Comparison of ENCODE assay signal across 8 cellular contexts in genomic region chr19:16627194-16627927, GRCh38. TPM values are rescaled to one million over a fixed set of nuclear protein-coding genes. Genes with fewer than 3 reads are reported as not detected.
DNase-seq lines count a peak whose midpoint lies in the region; ATAC-seq, FAIRE-seq and TF ChIP-seq lines count a peak whose summit lies in the region.

No MANE protein-coding gene starts in this region.

- no peak for FAIRE-seq in RCC 7860 (lab: Jason Lieb, UNC)

- H3K9me2 ChIP-seq in hepatocyte (replicated peaks; ENCODE audit: insufficient read depth), result no peaks in the 10 kb centered on the region

- H3K4me2 ChIP-seq in hepatocyte, result peak overlapping the region; percentile 89
- peak overlapping the region; percentile 96 for H3K4me2 ChIP-seq in smooth muscle cell

- H3K36me3 ChIP-seq in hepatocyte (replicated peaks; ENCODE audit: insufficient read depth, low read depth) (no peaks in the 10 kb centered on the region), smooth muscle cell (ENCODE audit: low read depth) (peaks cover 5% of the 10 kb centered on the region)

- TF ChIP-seq CTCF in hepatocyte (IDR thresholded peaks at IDR 0.05; ENCODE audit: poor library complexity) (no peak), smooth muscle cell (IDR thresholded peaks at IDR 0.05; ENCODE audit: borderline replicate concordance, insufficient read depth, poor library complexity, severe bottlenecking) (no peak)

- H3K4me3 Mint-ChIP-seq in activated naive CD4-positive, alpha-beta T cell treated with anti-CD3 and anti-CD28 coated beads, Interleukin-2, amount 50 U/mL, for 24 hours, result peak overlapping the region; percentile 90

- WGBS in hepatocyte (ENCODE audit: low lambda C conversion rate, missing lambda C conversion rate), result 2% methylated on average over 43 of the region's 52 CpGs
- 2% methylated on average over 52 of the region's 52 CpGs for WGBS in smooth muscle cell (ENCODE audit: low lambda C conversion rate)

- peaks cover 58% of the 10 kb centered on the region for H3K79me2 ChIP-seq in hepatocyte
- peaks cover 56% of the 10 kb centered on the region for H3K79me2 ChIP-seq in smooth muscle cell (ENCODE audit: low read depth)

- peaks cover 3% of the 10 kb centered on the region for H3F3A ChIP-seq in smooth muscle cell (ENCODE audit: low read depth)

- H3K27me3 ChIP-seq in hepatocyte (no peaks in the 10 kb centered on the region), smooth muscle cell (ENCODE audit: low read depth) (no peaks in the 10 kb centered on the region)

- H3K4me1 Mint-ChIP-seq in activated naive CD4-positive, alpha-beta T cell treated with anti-CD3 and anti-CD28 coated beads, Interleukin-2, amount 50 U/mL, for 24 hours, result peaks cover 38% of the 10 kb centered on the region

- no peaks in the 10 kb centered on the region for H3K9me3 Mint-ChIP-seq in activated naive CD4-positive, alpha-beta T cell treated with anti-CD3 and anti-CD28 coated beads, Interleukin-2, amount 50 U/mL, for 24 hours

- H3K9me3 ChIP-seq in hepatocyte (ENCODE audit: low read depth) (no peaks in the 10 kb centered on the region), smooth muscle cell (replicated peaks; ENCODE audit: low read depth) (no peaks in the 10 kb centered on the region)

- H4K20me1 ChIP-seq in hepatocyte (ENCODE audit: insufficient read depth, poor library complexity, severe bottlenecking) (peaks cover 56% of the 10 kb centered on the region), smooth muscle cell (ENCODE audit: low read depth) (peaks cover 54% of the 10 kb centered on the region)

- H3K27ac Mint-ChIP-seq in activated naive CD4-positive, alpha-beta T cell treated with anti-CD3 and anti-CD28 coated beads, Interleukin-2, amount 50 U/mL, for 24 hours, result peak overlapping the region; percentile 84

- H3K9ac ChIP-seq in smooth muscle cell (ENCODE audit: low read depth), result peak overlapping the region; percentile 99

- H3K27me3 Mint-ChIP-seq in activated naive CD4-positive, alpha-beta T cell treated with anti-CD3 and anti-CD28 coated beads, Interleukin-2, amount 50 U/mL, for 24 hours, result no peaks in the 10 kb centered on the region

- H3K4me3 ChIP-seq in hepatocyte (peak overlapping the region; percentile 96), smooth muscle cell (peak overlapping the region; percentile 98)

- H3K4me1 ChIP-seq in hepatocyte (ENCODE audit: insufficient read depth) (peaks cover 18% of the 10 kb centered on the region), smooth muscle cell (ENCODE audit: low read depth) (peaks cover 8% of the 10 kb centered on the region)

- H3K27ac ChIP-seq in hepatocyte, result peak overlapping the region; percentile 84
- peak overlapping the region; percentile 80 for H3K27ac ChIP-seq in smooth muscle cell (ENCODE audit: low read depth)

- peak overlapping the region; percentile 7 for H2AFZ ChIP-seq in hepatocyte
- no peak overlapping the region for H2AFZ ChIP-seq in smooth muscle cell (ENCODE audit: low read depth)

- DNase-seq in KG1 (lab: John Stamatoyannopoulos, UW) (peak; percentile 16), hepatocyte (ENCODE audit: low spot score) (peak; percentile 28), smooth muscle cell (lab: John Stamatoyannopoulos, UW; ENCODE audit: unreplicated experiment) (no peak), RCC 7860 (ENCODE audit: low spot score) (no peak), kidney tubule cell (ENCODE audit: low spot score) (no peak)

- ATAC-seq in GM18498 (IDR thresholded peaks at IDR 0.05; ENCODE audit: unreplicated experiment) (peak; percentile 2), GM18868 (IDR thresholded peaks at IDR 0.05; ENCODE audit: unreplicated experiment) (no peak)

- peaks cover 5% of the 10 kb centered on the region for H3K36me3 Mint-ChIP-seq in activated naive CD4-positive, alpha-beta T cell treated with anti-CD3 and anti-CD28 coated beads, Interleukin-2, amount 50 U/mL, for 24 hours

RNA-seq across cellular contexts. Expression of gene MED26, which starts 0.6 kb away (rescaled TPM):
- total RNA-seq in hepatocyte (4.9 and 6.6 TPM in 2 replicates), smooth muscle cell (6.3 and 13.6 TPM in 2 replicates)
- polyA plus RNA-seq in hepatocyte (7.8 and 8.0 TPM in 2 replicates), smooth muscle cell (9.6 and 11.7 TPM in 2 replicates)

RNA-seq across cellular contexts. Expression of gene SMIM7, which starts 32.6 kb away (rescaled TPM):
- total RNA-seq in hepatocyte (141 and 154 TPM in 2 replicates), smooth muscle cell (78.1 and 109 TPM in 2 replicates)
- polyA plus RNA-seq in hepatocyte (99.2 and 105 TPM in 2 replicates), smooth muscle cell (64.4 and 84.9 TPM in 2 replicates)

RNA-seq across cellular contexts. Expression of gene TMEM38A, which starts 33.6 kb away (rescaled TPM):
- total RNA-seq in hepatocyte, result 10.2 and 10.6 TPM in 2 replicates
- polyA plus RNA-seq in hepatocyte, result 9.3 and 10.9 TPM in 2 replicates
- total RNA-seq in smooth muscle cell, result 0.45 and 0.81 TPM in 2 replicates
- polyA plus RNA-seq in smooth muscle cell, result 0.53 and 1.5 TPM in 2 replicates

RNA-seq across cellular contexts. Expression of gene SLC35E1, which starts 55.1 kb away (rescaled TPM):
- total RNA-seq in hepatocyte (32.0 and 38.3 TPM in 2 replicates), smooth muscle cell (35.3 TPM in 2 replicates)
- polyA plus RNA-seq in hepatocyte (33.0 and 33.3 TPM in 2 replicates), smooth muscle cell (37.3 and 43.9 TPM in 2 replicates)

Comparison
In these comparisons a context has a peak if more than half of its experiments do, and no peak if none do; other contexts are left out.
1. DNase-seq: peak in KG1 (single experiment) and hepatocyte (single experiment); none in smooth muscle cell (single experiment), RCC 7860 (single experiment) and kidney tubule cell (single experiment).